Comparison of ENCODE assay signal across 8 cellular contexts in the genomic region with DNA sequence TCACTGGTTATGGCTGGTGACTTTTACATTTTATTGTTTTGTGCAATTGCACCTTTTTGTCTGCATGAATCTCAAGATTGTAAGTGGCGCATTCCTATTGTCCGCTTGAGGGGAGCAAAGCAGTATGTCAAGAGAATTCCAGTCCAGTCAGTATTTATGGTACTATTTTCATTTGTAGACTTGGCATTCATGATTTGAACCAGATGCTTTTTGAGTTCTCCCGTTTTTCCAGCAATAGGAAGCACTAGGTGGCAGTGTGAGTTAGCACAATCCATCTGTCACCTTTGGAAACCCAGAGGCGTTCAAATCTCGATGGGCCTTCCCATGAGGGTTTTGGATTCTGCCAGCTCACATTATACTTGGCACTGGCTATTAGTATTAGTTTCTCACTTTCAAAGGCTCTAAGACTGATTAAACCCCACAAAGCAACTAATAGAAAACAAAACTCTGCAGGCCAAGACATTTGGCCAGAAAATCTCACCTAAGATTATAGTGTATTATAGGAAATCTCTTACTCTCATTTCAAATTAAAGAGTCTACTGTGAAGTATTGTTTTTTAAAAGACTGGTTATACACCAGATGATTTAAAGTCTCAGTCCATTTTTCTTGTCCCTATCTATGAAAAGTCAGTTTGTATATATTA. TPM values are rescaled to one million over a fixed set of nuclear protein-coding genes. Genes with fewer than 3 reads are reported as not detected.
DNase-seq lines count a peak whose midpoint lies in the region; ATAC-seq and TF ChIP-seq lines count a peak whose summit lies in the region.

No MANE protein-coding gene starts in this region.

- H3K27ac Mint-ChIP-seq in activated CD8-positive, alpha-beta T cell treated with anti-CD3 and anti-CD28 coated beads for 36 hours = no peak overlapping the region
- H3K27ac Mint-ChIP-seq in activated CD8-positive, alpha-beta T cell treated with anti-CD3 and anti-CD28 coated beads, Interleukin-2, amount 10 ng/mL, durations not matched to agents 7 days and 5 days = no peak overlapping the region
- peak overlapping the region in 1 of 6 donors; percentile 54 for H3K27ac Mint-ChIP-seq in naive B cell

- no peak overlapping the region for H3K27ac ChIP-seq in MM.1S (ENCODE audit: low read length)

- H2AFZ ChIP-seq in MM.1S (ENCODE audit: low read length) = no peak overlapping the region

- DNase-seq in activated CD8-positive, alpha-beta T cell treated with anti-CD3 and anti-CD28 coated beads for 36 hours = peak; percentile 12
- no peak for DNase-seq in activated CD8-positive, alpha-beta T cell treated with anti-CD3 and anti-CD28 coated beads, Interleukin-2, amount 10 ng/mL, durations not matched to agents 7 days and 5 days
- DNase-seq in MM.1S (no peak), SK-MEL-5 (ENCODE audit: low read depth, low spot score) (peak; percentile 80), fibroblast of gingiva (ENCODE audit: low read depth) (peak; percentile 84), naive B cell (no peak)

- no peaks in the 10 kb centered on the region for H3K9me2 ChIP-seq in MM.1S (replicated peaks; ENCODE audit: insufficient read depth, low read length)

- H3K36me3 ChIP-seq in MM.1S (replicated peaks; ENCODE audit: insufficient read depth, low read length) = no peaks in the 10 kb centered on the region

- no peaks in the 10 kb centered on the region for H3K27me3 ChIP-seq in MM.1S (replicated peaks; ENCODE audit: insufficient read depth, low read length)

- H3K36me3 Mint-ChIP-seq in activated CD8-positive, alpha-beta T cell treated with anti-CD3 and anti-CD28 coated beads for 36 hours (ENCODE audit: low read depth) = no peaks in the 10 kb centered on the region
- no peaks in the 10 kb centered on the region for H3K36me3 Mint-ChIP-seq in activated CD8-positive, alpha-beta T cell treated with anti-CD3 and anti-CD28 coated beads, Interleukin-2, amount 10 ng/mL, durations not matched to agents 7 days and 5 days (ENCODE audit: low read depth)
- no peaks in the 10 kb centered on the region for H3K36me3 Mint-ChIP-seq in naive B cell

- H3K4me3 Mint-ChIP-seq in activated CD8-positive, alpha-beta T cell treated with anti-CD3 and anti-CD28 coated beads for 36 hours = no peak overlapping the region
- H3K4me3 Mint-ChIP-seq in activated CD8-positive, alpha-beta T cell treated with anti-CD3 and anti-CD28 coated beads, Interleukin-2, amount 10 ng/mL, durations not matched to agents 7 days and 5 days = no peak overlapping the region
- peak overlapping the region in 5 of 8 donors; percentile 86 to 94 (median 92) for H3K4me3 Mint-ChIP-seq in naive B cell

- no peaks in the 10 kb centered on the region for H4K20me1 ChIP-seq in MM.1S (ENCODE audit: insufficient read depth, low read length)

- H3K27me3 Mint-ChIP-seq in activated CD8-positive, alpha-beta T cell treated with anti-CD3 and anti-CD28 coated beads for 36 hours = peaks cover 40% of the 10 kb centered on the region
- H3K27me3 Mint-ChIP-seq in activated CD8-positive, alpha-beta T cell treated with anti-CD3 and anti-CD28 coated beads, Interleukin-2, amount 10 ng/mL, durations not matched to agents 7 days and 5 days (ENCODE audit: low read depth) = peaks cover 41% of the 10 kb centered on the region
- no peaks in the 10 kb centered on the region for H3K27me3 Mint-ChIP-seq in naive B cell

- no peak overlapping the region for H3K9ac ChIP-seq in MM.1S (ENCODE audit: low read length)

- H3K4me1 Mint-ChIP-seq in activated CD8-positive, alpha-beta T cell treated with anti-CD3 and anti-CD28 coated beads for 36 hours (ENCODE audit: low read depth) = peaks cover 32% of the 10 kb centered on the region
- peaks cover 22% of the 10 kb centered on the region for H3K4me1 Mint-ChIP-seq in activated CD8-positive, alpha-beta T cell treated with anti-CD3 and anti-CD28 coated beads, Interleukin-2, amount 10 ng/mL, durations not matched to agents 7 days and 5 days (ENCODE audit: low read depth)
- peaks cover 32 to 35% (median 33%) of the 10 kb centered on the region in 3 donors for H3K4me1 Mint-ChIP-seq in naive B cell

- no peak for ATAC-seq in activated CD8-positive, alpha-beta T cell treated with anti-CD3 and anti-CD28 coated beads for 36 hours
- ATAC-seq in activated CD8-positive, alpha-beta T cell treated with anti-CD3 and anti-CD28 coated beads, Interleukin-2, amount 10 ng/mL, durations not matched to agents 7 days and 5 days = no peak
- ATAC-seq in naive B cell (ENCODE audit: low read depth in 2 of 2) (no peak), HG03175 (IDR thresholded peaks at IDR 0.05; ENCODE audit: unreplicated experiment) (no peak), GM19395 (IDR thresholded peaks at IDR 0.05; ENCODE audit: unreplicated experiment) (no peak)

- H3K9me3 Mint-ChIP-seq in activated CD8-positive, alpha-beta T cell treated with anti-CD3 and anti-CD28 coated beads for 36 hours = no peaks in the 10 kb centered on the region
- H3K9me3 Mint-ChIP-seq in activated CD8-positive, alpha-beta T cell treated with anti-CD3 and anti-CD28 coated beads, Interleukin-2, amount 10 ng/mL, durations not matched to agents 7 days and 5 days (ENCODE audit: insufficient read depth) = no peaks in the 10 kb centered on the region
- no peaks in the 10 kb centered on the region for H3K9me3 Mint-ChIP-seq in naive B cell

- TF ChIP-seq CTCF in activated CD8-positive, alpha-beta T cell treated with anti-CD3 and anti-CD28 coated beads for 36 hours (IDR thresholded peaks at IDR 0.05) = no peak
- TF ChIP-seq CTCF in MM.1S (IDR thresholded peaks at IDR 0.05; ENCODE audit: low read length) = peak; percentile 9; the same call in 1 of the 2 replicates

- POLR2A ChIA-PET in activated CD8-positive, alpha-beta T cell treated with anti-CD3 and anti-CD28 coated beads for 36 hours (lab: Charles Lee) = no interaction called here
- POLR2A ChIA-PET in activated CD8-positive, alpha-beta T cell treated with anti-CD3 and anti-CD28 coated beads, Interleukin-2, amount 10 ng/mL, durations not matched to agents 7 days and 5 days (lab: Charles Lee) = no interaction called here

- H3F3A ChIP-seq in MM.1S (ENCODE audit: insufficient read depth, low read length) = no peaks in the 10 kb centered on the region

- CTCF ChIA-PET in activated CD8-positive, alpha-beta T cell treated with anti-CD3 and anti-CD28 coated beads for 36 hours (lab: Charles Lee) = interaction anchor here (1.4 to 5.3 kb wide), 2 partner anchors 139 kb away, joined by 3 to 33 read pairs; no protein-coding TSS in a partner anchor
- CTCF ChIA-PET in activated CD8-positive, alpha-beta T cell treated with anti-CD3 and anti-CD28 coated beads, Interleukin-2, amount 10 ng/mL, durations not matched to agents 7 days and 5 days (lab: Charles Lee) = interaction anchor here (7.2 kb wide), 1 partner anchor 138 kb away, joined by 39 read pairs; no protein-coding TSS in a partner anchor

- in situ Hi-C loops in SK-MEL-5 (cut with HindIII; ENCODE audit: low pct_unique_long_range_greater_than_20kb, low sequenced_read_pairs) = no loop called here

- H3K4me1 ChIP-seq in MM.1S (ENCODE audit: low read length) = no peaks in the 10 kb centered on the region

- no peaks in the 10 kb centered on the region for H3K79me2 ChIP-seq in MM.1S (ENCODE audit: low read length)

- no peaks in the 10 kb centered on the region for H3K9me3 ChIP-seq in MM.1S (replicated peaks; ENCODE audit: insufficient read depth, low read length)

- no peak overlapping the region for H3K4me2 ChIP-seq in MM.1S (ENCODE audit: low read depth, low read length)

- intact Hi-C loops in activated CD8-positive, alpha-beta T cell treated with anti-CD3 and anti-CD28 coated beads for 36 hours (cut with micrococcal nuclease) = loop anchor here (5.0 kb wide), 1 partner anchor 138 kb away; no protein-coding TSS in a partner anchor

- H3K4me3 ChIP-seq in MM.1S (ENCODE audit: low read length) = no peak overlapping the region

RNA-seq across cellular contexts. Expression of a gene that starts 2.2 kb away (rescaled TPM):
- total RNA-seq in activated CD8-positive, alpha-beta T cell treated with anti-CD3 and anti-CD28 coated beads for 36 hours = 1 to 10 TPM; 1.4 to 2.0 TPM
- 1 to 10 TPM in 1 of 2 experiments, under 1 TPM in 1; 0.58 to 1.1 TPM for total RNA-seq in activated CD8-positive, alpha-beta T cell treated with anti-CD3 and anti-CD28 coated beads, Interleukin-2, amount 10 ng/mL, durations not matched to agents 7 days and 5 days
- 8.8 and 9.7 TPM in 2 replicates for total RNA-seq in SK-MEL-5 (2014; rRNA removed; shearing (Covaris generic))
- 12.8 and 16.7 TPM in 2 replicates for polyA plus RNA-seq in SK-MEL-5 (2015; cell fraction: cytosol; rRNA removed)
- 9.2 and 9.3 TPM in 2 replicates for polyA plus RNA-seq in SK-MEL-5 (2015; cell fraction: nucleus; rRNA removed)
- 1 to 10 TPM in 5 of 6 donors, under 1 TPM in 1; 0.24 to 4.5 (median 2.8) TPM for polyA plus RNA-seq in naive B cell (ENCODE audit: low read depth in 6 of 6)

Comparison
In these comparisons a context has a peak if more than half of its experiments do, and no peak if none do; other contexts are left out.
1. DNase-seq: peak in activated CD8-positive, alpha-beta T cell treated with anti-CD3 and anti-CD28 coated beads for 36 hours (single experiment), SK-MEL-5 (single experiment) and fibroblast of gingiva (single experiment); none in activated CD8-positive, alpha-beta T cell treated with anti-CD3 and anti-CD28 coated beads, Interleukin-2, amount 10 ng/mL, durations not matched to agents 7 days and 5 days (single experiment), MM.1S (single experiment) and naive B cell (single experiment).
2. H3K4me3 Mint-ChIP-seq: peak in naive B cell (5 of 8); none in activated CD8-positive, alpha-beta T cell treated with anti-CD3 and anti-CD28 coated beads for 36 hours (single experiment) and activated CD8-positive, alpha-beta T cell treated with anti-CD3 and anti-CD28 coated beads, Interleukin-2, amount 10 ng/mL, durations not matched to agents 7 days and 5 days (single experiment).